ENCODE assay signal across 13 cellular contexts in genomic region chr10:87845624-87846377, GRCh38. TPM values are rescaled to one million over a fixed set of nuclear protein-coding genes. Genes with fewer than 3 reads are reported as not detected.
DNase-seq lines count a peak whose midpoint lies in the region; ATAC-seq lines count a peak whose summit lies in the region.
"Had no signal": no experiment of that assay in that cellular context is flagged by ENCODE, and none has a peak within 500 bp of the region (broad histone marks: within the 10 kb centered on the region; RNA-seq: fewer than 3 reads in every experiment).

No MANE protein-coding gene starts in this region.

- H3K18ac ChIP-seq in trophoblast cell (ENCODE audit: low read length) = no peak overlapping the region

- H3K23ac ChIP-seq in trophoblast cell (ENCODE audit: low read length) = no peak overlapping the region

- no peaks in the 10 kb centered on the region for H3K36me3 ChIP-seq in trophoblast cell (ENCODE audit: control insufficient read depth in 1 of 2, insufficient read depth in 2 of 2, low read length in 2 of 2)
- H3K36me3 ChIP-seq: sigmoid colon had no signal

- H3K9me3 ChIP-seq in trophoblast cell (ENCODE audit: insufficient read depth, low read depth, low read length) = no peaks in the 10 kb centered on the region
- H3K9me3 ChIP-seq: sigmoid colon had no signal

- no peak overlapping the region for H4K8ac ChIP-seq in trophoblast cell (ENCODE audit: low read depth, low read length)

- H3K9ac ChIP-seq in trophoblast cell (ENCODE audit: low read length) = no peak overlapping the region

- H3K79me1 ChIP-seq in trophoblast cell (ENCODE audit: low read length) = peaks cover 13% of the 10 kb centered on the region

- ATAC-seq in esophagus mucosa = peak; percentile 34
- ATAC-seq: activated CD8-positive, alpha-beta memory T cell treated with anti-CD3 and anti-CD28 coated beads, Interleukin-2, amount 10 ng/mL, durations not matched to agents 7 days and 5 days had no signal

- H3K4me2 ChIP-seq in trophoblast cell (ENCODE audit: low read length) = no peak overlapping the region

- H4K91ac ChIP-seq in trophoblast cell (ENCODE audit: low read depth, low read length) = no peak overlapping the region

- H4K12ac ChIP-seq in trophoblast cell (ENCODE audit: low read depth, low read length) = no peak overlapping the region

- no peak overlapping the region for H2AK5ac ChIP-seq in trophoblast cell (ENCODE audit: low read length)

- peaks cover 2 to 5% of the 10 kb centered on the region in 2 experiments for H3K4me1 ChIP-seq in trophoblast cell (ENCODE audit: control insufficient read depth in 1 of 2, insufficient read depth in 2 of 2, low read length in 2 of 2)
- H3K4me1 ChIP-seq: sigmoid colon had no signal

- no peaks in the 10 kb centered on the region for H3K79me2 ChIP-seq in trophoblast cell (ENCODE audit: control insufficient read depth, insufficient read depth, low read length, poor library complexity)

- no peak overlapping the region for H2BK120ac ChIP-seq in trophoblast cell (ENCODE audit: insufficient read depth, low read length, poor library complexity)

- no peaks in the 10 kb centered on the region for H3K27me3 ChIP-seq in trophoblast cell (ENCODE audit: insufficient read depth, low read length)
- H3K27me3 ChIP-seq: dorsolateral prefrontal cortex, sigmoid colon had no signal

- no peak overlapping the region for H3K27ac ChIP-seq in trophoblast cell (ENCODE audit: low read depth, low read length)
- H3K27ac ChIP-seq: dorsolateral prefrontal cortex, sigmoid colon had no signal

- H3K4ac ChIP-seq in trophoblast cell (ENCODE audit: low read depth, low read length) = no peak overlapping the region

- DNase-seq in NCI-H748 (lab: John Stamatoyannopoulos, UW; ENCODE audit: unreplicated experiment) (peak; percentile 23), NCI-H748 treated with DMSO at 0.1 percent for 48 hours (lab: John Stamatoyannopoulos, UW) (no peak), NCI-H526 treated with DMSO at 0.1 percent for 48 hours (lab: John Stamatoyannopoulos, UW) (peak; percentile 54), trophoblast cell (peak; percentile 93 to 98), NCI-H2171 treated with DMSO at 0.1 percent for 48 hours (lab: John Stamatoyannopoulos, UW) (no peak), SKM-1 (lab: John Stamatoyannopoulos, UW; ENCODE audit: unreplicated experiment) (no peak), mesenteric fat pad (ENCODE audit: low spot score) (no peak)
- DNase-seq: activated CD8-positive, alpha-beta memory T cell treated with anti-CD3 and anti-CD28 coated beads, Interleukin-2, amount 10 ng/mL, durations not matched to agents 7 days and 5 days; dorsolateral prefrontal cortex; NCI-H1092 treated with DMSO at 0.1 percent for 48 hours; sigmoid colon; T-helper 9 cell had no signal

- H3K14ac ChIP-seq in trophoblast cell (ENCODE audit: low read length) = no peak overlapping the region

- no peak overlapping the region for H2BK5ac ChIP-seq in trophoblast cell (ENCODE audit: low read depth, low read length, poor library complexity)

- no peak overlapping the region for H2AFZ ChIP-seq in trophoblast cell (ENCODE audit: insufficient read depth, low read length, poor library complexity)

- H2BK12ac ChIP-seq in trophoblast cell (ENCODE audit: low read length) = no peak overlapping the region

- no peak overlapping the region for H3K4me3 ChIP-seq in trophoblast cell (ENCODE audit: low read depth, low read length)
- H3K4me3 ChIP-seq: dorsolateral prefrontal cortex, sigmoid colon had no signal

- no CpG with 5 or more reads among the region's 10 CpGs for WGBS in trophoblast cell (ENCODE audit: extremely low coverage, insufficient coverage, insufficient read length)

RNA-seq across cellular contexts. Expression of gene KLLN, which starts 17.5 kb away (rescaled TPM):
- total RNA-seq in esophagus mucosa (0.60 TPM), mesenteric fat pad (2.2 TPM)
- polyA plus RNA-seq in trophoblast cell (2013) = 0.42 and 0.49 TPM in 2 replicates

RNA-seq across cellular contexts. Expression of gene PTEN, which starts 17.6 kb away (rescaled TPM):
- total RNA-seq in esophagus mucosa (77.0 TPM), mesenteric fat pad (391 TPM)
- 52.1 and 54.8 TPM in 2 replicates for polyA plus RNA-seq in trophoblast cell (2013)

RNA-seq across cellular contexts. Expression of gene ATAD1, which starts 27.8 kb away (rescaled TPM):
- total RNA-seq in esophagus mucosa = 26.3 TPM
- polyA plus RNA-seq in trophoblast cell (2013) = 36.3 and 39.0 TPM in 2 replicates
- 49.9 TPM for total RNA-seq in mesenteric fat pad

Comparison
In these comparisons a context has a peak if more than half of its experiments do, and no peak if none do; other contexts are left out.
1. DNase-seq: peak in NCI-H748 (single experiment), NCI-H526 treated with DMSO at 0.1 percent for 48 hours (single experiment) and trophoblast cell (2 of 2); none in NCI-H748 treated with DMSO at 0.1 percent for 48 hours (single experiment), NCI-H2171 treated with DMSO at 0.1 percent for 48 hours (single experiment), SKM-1 (single experiment) and mesenteric fat pad (single experiment).